In genomic region chr17:27950995-27951394, GRCh38 we compare ENCODE assay signal across 20 cellular contexts.
"Had no signal": no experiment of that assay in that cellular context is flagged by ENCODE, and none has a peak within 500 bp of the region (broad histone marks: within the 10 kb centered on the region; RNA-seq: fewer than 3 reads in every experiment).

No MANE protein-coding gene starts in this region.

- H2AFZ ChIP-seq: parathyroid adenoma had no signal

- H3K4me1 ChIP-seq: esophagus muscularis mucosa, gastroesophageal sphincter, psoas muscle, sigmoid colon had no signal

- H3K36me3 Mint-ChIP-seq: natural killer cell treated with Interleukin-12 subunit alpha and Interleukin-12 subunit beta and Interleukin-15 and Interleukin-18, amount 100 ng/mL, for 72 hours had no signal

- H3K4me3 ChIP-seq: esophagus muscularis mucosa, gastroesophageal sphincter, lung, psoas muscle, sigmoid colon, skin epidermis had no signal

- H3K9me3 ChIP-seq: esophagus muscularis mucosa, gastroesophageal sphincter, psoas muscle, sigmoid colon had no signal

- H3K27ac Mint-ChIP-seq: natural killer cell treated with Interleukin-12 subunit alpha and Interleukin-12 subunit beta and Interleukin-15 and Interleukin-18, amount 100 ng/mL, for 72 hours had no signal

- H3K9ac ChIP-seq: parathyroid adenoma had no signal

- H3K36me3 ChIP-seq: esophagus muscularis mucosa, gastroesophageal sphincter, sigmoid colon had no signal

- H3K79me2 ChIP-seq: parathyroid adenoma had no signal

- H3K4me3 Mint-ChIP-seq: natural killer cell treated with Interleukin-12 subunit alpha and Interleukin-12 subunit beta and Interleukin-15 and Interleukin-18, amount 100 ng/mL, for 72 hours had no signal

- H3K27ac ChIP-seq: epithelial cell of prostate, esophagus muscularis mucosa, gastroesophageal sphincter, parathyroid adenoma, psoas muscle, sigmoid colon, skin epidermis had no signal

- H3K9me3 Mint-ChIP-seq: natural killer cell treated with Interleukin-12 subunit alpha and Interleukin-12 subunit beta and Interleukin-15 and Interleukin-18, amount 100 ng/mL, for 72 hours had no signal

- DNase-seq: effector memory CD4-positive, alpha-beta T cell; kidney; left cardiac atrium; left ventricle myocardium superior; mesenchymal stem cell; midbrain; psoas muscle; retina; sigmoid colon; stimulated activated CD4-positive, alpha-beta T cell treated with anti-CD3 and anti-CD28 coated beads, Interleukin-2, amount 100 ng/mL, for 24 hours; stimulated activated CD4-positive, alpha-beta T cell treated with anti-CD3 and anti-CD28 coated beads, Interleukin-4, amount 100 ng/mL, for 4 hours; stimulated activated naive CD4-positive, alpha-beta T cell treated with Interleukin-2 at 50 U/mL for 16 hours; trophoblast cell had no signal
